In genomic region chr10:13944901-13945300, GRCh38 we compare ENCODE assay signal across 12 cellular contexts.
"Had no signal": no experiment of that assay in that cellular context is flagged by ENCODE, and none has a peak within 500 bp of the region (broad histone marks: within the 10 kb centered on the region; RNA-seq: fewer than 3 reads in every experiment).

No MANE protein-coding gene starts in this region.

- H3K36me3 ChIP-seq: heart left ventricle, sigmoid colon, uterus had no signal

- H3K27me3 Mint-ChIP-seq: central memory CD8-positive, alpha-beta T cell had no signal

- H3K4me3 Mint-ChIP-seq: activated CD8-positive, alpha-beta T cell treated with anti-CD3 and anti-CD28 coated beads, Interleukin-2, amount 10 ng/mL, durations not matched to agents 7 days and 5 days; activated naive CD8-positive, alpha-beta T cell treated with anti-CD3 and anti-CD28 coated beads, Interleukin-2, amount 50 U/mL, for 24 hours; activated T-helper 1 cell treated with anti-CD3 and anti-CD28 coated beads, Interleukin-12 subunit alpha, Interleukin-12 subunit beta, Interleukin-2, Interleukin-4 antibody, amounts not matched to agents 30 ng/mL and 10 ng/mL and 1 ng/mL, durations not matched to agents 14 hours and 24 hours and 36 hours; central memory CD8-positive, alpha-beta T cell had no signal

- H3K4me3 ChIP-seq: heart left ventricle, sigmoid colon, uterus had no signal

- H3K27me3 ChIP-seq: heart left ventricle, sigmoid colon, uterus had no signal

- H3K9me3 Mint-ChIP-seq: activated T-helper 1 cell treated with anti-CD3 and anti-CD28 coated beads, Interleukin-12 subunit alpha, Interleukin-12 subunit beta, Interleukin-2, Interleukin-4 antibody, amounts not matched to agents 30 ng/mL and 10 ng/mL and 1 ng/mL, durations not matched to agents 14 hours and 24 hours and 36 hours; central memory CD8-positive, alpha-beta T cell had no signal

- H3K27ac Mint-ChIP-seq: activated CD8-positive, alpha-beta T cell treated with anti-CD3 and anti-CD28 coated beads, Interleukin-2, amount 10 ng/mL, durations not matched to agents 7 days and 5 days; activated naive CD8-positive, alpha-beta T cell treated with anti-CD3 and anti-CD28 coated beads, Interleukin-2, amount 50 U/mL, for 24 hours; activated T-helper 1 cell treated with anti-CD3 and anti-CD28 coated beads, Interleukin-12 subunit alpha, Interleukin-12 subunit beta, Interleukin-2, Interleukin-4 antibody, amounts not matched to agents 30 ng/mL and 10 ng/mL and 1 ng/mL, durations not matched to agents 14 hours and 24 hours and 36 hours had no signal

- H3K9me3 ChIP-seq: heart left ventricle, sigmoid colon, uterus had no signal

- ATAC-seq: activated CD8-positive, alpha-beta T cell treated with anti-CD3 and anti-CD28 coated beads, Interleukin-2, amount 10 ng/mL, durations not matched to agents 7 days and 5 days; activated naive CD8-positive, alpha-beta T cell treated with anti-CD3 and anti-CD28 coated beads, Interleukin-2, amount 50 U/mL, for 24 hours had no signal

- DNase-seq: activated CD4-positive, alpha-beta T cell treated with anti-CD3 and anti-CD28 coated beads for 48 hours; activated CD8-positive, alpha-beta T cell treated with anti-CD3 and anti-CD28 coated beads, Interleukin-2, amount 10 ng/mL, durations not matched to agents 7 days and 5 days; activated naive CD4-positive, alpha-beta T cell treated with Interleukin-2 at 50 U/mL for 16 hours; activated naive CD8-positive, alpha-beta T cell treated with anti-CD3 and anti-CD28 coated beads, Interleukin-2, amount 50 U/mL, for 24 hours; heart left ventricle; sigmoid colon; stimulated activated CD4-positive, alpha-beta T cell treated with anti-CD3 and anti-CD28 coated beads, Interleukin-12 subunit alpha, Interleukin-12 subunit beta, amount 100 ng/mL, for 4 hours; stimulated activated naive CD4-positive, alpha-beta T cell; T1000; uterus had no signal
